1 cellular context compared by ENCODE assay signal in genomic region chr20:62182469-62183425, GRCh38.
TF ChIP-seq lines count a peak whose summit lies in the region.

Gene MTG2 (plus strand): TSS chr20:62183028. CDS start chr20:62193421, 10,393 bp downstream.

TF ChIP-seq in K562, 482 proteins besides CTCF, POLR2A, EP300 and RAD21 (continued from another document and continues in another):
- peak; percentile 80 for TF ChIP-seq MGA (IDR thresholded peaks at IDR 0.05)
- TF ChIP-seq ZNF655 (CRISPR knock-in tag; IDR thresholded peaks at IDR 0.05), result no peak
- peak; percentile 91; the same call in 1 of the 2 replicates for TF ChIP-seq ATF6 (CRISPR knock-in tag; IDR thresholded peaks at IDR 0.05)
- TF ChIP-seq ZBTB12 (CRISPR knock-in tag; IDR thresholded peaks at IDR 0.05), result peak; percentile 95
- peak; percentile 97 for TF ChIP-seq POLR2B (IDR thresholded peaks at IDR 0.05; ENCODE audit: low read depth, partially characterized antibody)
- peak; percentile 78; the same call in 1 of the 2 replicates for TF ChIP-seq SRSF1 (IDR thresholded peaks at IDR 0.05; ENCODE audit: low read depth, low read length)
- TF ChIP-seq ZSCAN29 (IDR thresholded peaks at IDR 0.05), result peak; percentile 79
- 0 out of 2 replicates have a peak, but pooled peaks have one; percentile 32 for TF ChIP-seq ZNF511 (CRISPR knock-in tag; IDR thresholded peaks at IDR 0.05)
- no peak for TF ChIP-seq GATAD2A (IDR thresholded peaks at IDR 0.05)
- peak; percentile 98 for TF ChIP-seq SUPT5H (IDR thresholded peaks at IDR 0.05)
- peak; percentile 44 to 80 for TF ChIP-seq E2F6 (IDR thresholded peaks at IDR 0.05; ENCODE audit: borderline replicate concordance in 1 of 2, extremely low read depth in 1 of 2, insufficient read depth in 1 of 2, insufficient read length in 1 of 2, low read depth in 1 of 2, low read length in 1 of 2, poor library complexity in 1 of 2, severe bottlenecking in 1 of 2)
- TF ChIP-seq NFXL1 (CRISPR knock-in tag; IDR thresholded peaks at IDR 0.05), result no peak
- peak; percentile 76 to 80; a peak in 2 of 4 replicates for TF ChIP-seq SIN3A (IDR thresholded peaks at IDR 0.05; ENCODE audit: borderline replicate concordance in 2 of 2, control insufficient read depth in 1 of 2, low read depth in 2 of 2, low read length in 2 of 2)
- no peak for TF ChIP-seq MYBL2 (IDR thresholded peaks at IDR 0.05; ENCODE audit: low read depth)
- TF ChIP-seq MYBL2 (CRISPR knock-in tag; IDR thresholded peaks at IDR 0.05; ENCODE audit: borderline replicate concordance), result no peak
- peak; percentile 27 for TF ChIP-seq RBM22 (IDR thresholded peaks at IDR 0.05; ENCODE audit: low read depth, low read length, poor library complexity, severe bottlenecking)
- TF ChIP-seq RAD51 (IDR thresholded peaks at IDR 0.05; ENCODE audit: borderline replicate concordance, low read depth), result no peak
- 0 out of 2 replicates have a peak, but pooled peaks have one; percentile 12 for TF ChIP-seq DPF2 (IDR thresholded peaks at IDR 0.05)
- 0 out of 2 replicates have a peak, but pooled peaks have one; percentile 13 for TF ChIP-seq SMARCA4 (IDR thresholded peaks at IDR 0.05)
- TF ChIP-seq BCOR (IDR thresholded peaks at IDR 0.05), result peak; percentile 68
- 0 out of 2 replicates have a peak, but pooled peaks have one; percentile 29 for TF ChIP-seq TRIM28 (IDR thresholded peaks at IDR 0.05)
- peak in 1 of 2 experiments; percentile 96; a peak in 2 of 4 replicates for TF ChIP-seq ZNF639 (CRISPR knock-in tag; conservative IDR thresholded peaks at IDR 0.05 in 1 of 2, IDR thresholded peaks at IDR 0.05 in 1 of 2)
- TF ChIP-seq ETV6 (IDR thresholded peaks at IDR 0.05; ENCODE audit: borderline replicate concordance in 1 of 2, low read depth in 2 of 2, low read length in 1 of 2), result no peak; a peak in 1 of 4 replicates
- 0 out of 2 replicates have a peak, but pooled peaks have one; percentile 50 for TF ChIP-seq ETV6 (CRISPR knock-in tag; IDR thresholded peaks at IDR 0.05; ENCODE audit: borderline replicate concordance)
- TF ChIP-seq DMBX1 (CRISPR knock-in tag; IDR thresholded peaks at IDR 0.05; ENCODE audit: borderline replicate concordance), result 0 out of 2 replicates have a peak, but pooled peaks have one; percentile 17
- peak; percentile 85 for TF ChIP-seq HNRNPLL (IDR thresholded peaks at IDR 0.05; ENCODE audit: low read depth, low read length, poor library complexity, severe bottlenecking)
- TF ChIP-seq GATAD2B (IDR thresholded peaks at IDR 0.05; ENCODE audit: borderline replicate concordance), result no peak; the same call in 1 of the 2 replicates
- TF ChIP-seq SRSF3 (IDR thresholded peaks at IDR 0.05; ENCODE audit: insufficient read depth, low read length), result no peak
- no peak for TF ChIP-seq NFATC3 (IDR thresholded peaks at IDR 0.05)
- peak; percentile 94 for TF ChIP-seq ZBTB7A (IDR thresholded peaks at IDR 0.05; ENCODE audit: borderline replicate concordance, control insufficient read depth, low read depth, low read length)
- no peak for TF ChIP-seq PBX2 (CRISPR knock-in tag; IDR thresholded peaks at IDR 0.05; ENCODE audit: low read depth)
- no peak for TF ChIP-seq PBX2 (tag; conservative IDR thresholded peaks at IDR 0.05; ENCODE audit: low read depth)
- TF ChIP-seq MTA3 (IDR thresholded peaks at IDR 0.05; ENCODE audit: borderline replicate concordance), result peak; percentile 89
- peak; percentile 96; the same call in 1 of the 2 replicates for TF ChIP-seq PHF8 (IDR thresholded peaks at IDR 0.05; ENCODE audit: borderline replicate concordance, low read length)
- peak; percentile 97 for TF ChIP-seq RBBP5 (IDR thresholded peaks at IDR 0.05; ENCODE audit: borderline replicate concordance, insufficient read depth, low read length, poor library complexity, severe bottlenecking)
- no peak for TF ChIP-seq CSDE1 (IDR thresholded peaks at IDR 0.05)
- TF ChIP-seq RBM14 (IDR thresholded peaks at IDR 0.05; ENCODE audit: borderline replicate concordance, insufficient read depth, low read depth, low read length), result 0 out of 2 replicates have a peak, but pooled peaks have one; percentile 39
